12 cellular contexts compared by ENCODE assay signal in the genomic region with DNA sequence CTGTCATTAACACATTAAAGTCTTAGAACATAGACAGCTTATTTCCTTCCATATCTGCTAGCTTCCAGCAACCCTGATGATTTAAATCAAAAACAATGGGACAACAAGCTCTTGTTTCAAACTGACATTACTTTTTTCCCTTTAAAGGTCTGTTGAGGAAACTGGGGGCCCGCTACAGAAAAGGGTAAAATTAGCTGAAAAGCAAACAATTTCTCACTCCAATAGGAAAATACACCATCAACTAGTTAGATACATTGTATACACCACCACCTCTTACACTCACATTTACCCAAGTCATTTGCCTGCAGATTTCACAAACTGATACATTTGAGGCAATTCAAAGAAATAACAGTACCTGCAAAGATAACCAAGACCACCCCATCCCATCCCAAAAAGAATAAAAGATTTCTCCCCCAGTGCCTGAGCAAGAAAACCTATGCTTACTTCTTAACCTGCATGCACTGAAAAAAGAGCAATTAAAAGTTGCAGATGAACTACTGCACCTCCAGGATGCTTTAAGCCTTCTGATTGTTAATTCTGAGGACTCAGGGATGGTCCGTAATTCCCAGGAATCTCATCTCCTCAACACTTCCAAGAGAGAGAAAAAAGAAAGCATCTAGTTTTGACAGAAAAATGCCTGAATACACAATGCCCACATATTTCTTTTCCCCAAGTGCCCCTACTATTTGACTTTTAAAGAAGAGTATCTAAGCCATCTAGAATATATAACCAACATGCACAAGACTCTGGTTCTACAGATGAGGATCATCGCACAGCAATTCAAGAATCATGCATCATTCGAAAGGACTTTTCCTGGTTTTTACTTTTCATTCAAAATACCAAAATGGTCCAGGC. TPM values are rescaled to one million over a fixed set of nuclear protein-coding genes. Genes with fewer than 3 reads are reported as not detected.
DNase-seq lines count a peak whose midpoint lies in the region; ATAC-seq and TF ChIP-seq lines count a peak whose summit lies in the region.
"Had no signal": no experiment of that assay in that cellular context is flagged by ENCODE, and none has a peak within 500 bp of the region (broad histone marks: within the 10 kb centered on the region; RNA-seq: fewer than 3 reads in every experiment).

No MANE protein-coding gene starts in this region.

- no peak overlapping the region for H3K4me3 Mint-ChIP-seq in activated naive CD8-positive, alpha-beta T cell
- no peak overlapping the region for H3K4me3 Mint-ChIP-seq in activated naive CD8-positive, alpha-beta T cell treated with anti-CD3 and anti-CD28 coated beads, Interleukin-2, amount 50 U/mL, for 24 hours
- no peak overlapping the region for H3K4me3 Mint-ChIP-seq in HFFc6
- H3K4me3 Mint-ChIP-seq: neural crest cell; stimulated activated effector memory CD8-positive, alpha-beta T cell treated with anti-CD3 and anti-CD28 coated beads, Interleukin-12 subunit alpha, Interleukin-12 subunit beta, amount 100 ng/mL, for 72 hours had no signal

- H3K4me1 Mint-ChIP-seq in activated naive CD8-positive, alpha-beta T cell (ENCODE audit: low read depth): peaks cover 16% of the 10 kb centered on the region
- peaks cover 3% of the 10 kb centered on the region for H3K4me1 Mint-ChIP-seq in activated naive CD8-positive, alpha-beta T cell treated with anti-CD3 and anti-CD28 coated beads, Interleukin-2, amount 50 U/mL, for 24 hours
- no peaks in the 10 kb centered on the region for H3K4me1 Mint-ChIP-seq in HFFc6 (ENCODE audit: low read depth)
- H3K4me1 Mint-ChIP-seq: neural crest cell had no signal

- no peak for TF ChIP-seq POLR2A in transverse colon (IDR thresholded peaks at IDR 0.05)

- intact Hi-C loops in transverse colon (cut with DNase I; ENCODE audit: low total_unique reads): no loop called here

- peaks cover 7% of the 10 kb centered on the region for H3K36me3 Mint-ChIP-seq in activated naive CD8-positive, alpha-beta T cell
- peaks cover 29% of the 10 kb centered on the region for H3K36me3 Mint-ChIP-seq in activated naive CD8-positive, alpha-beta T cell treated with anti-CD3 and anti-CD28 coated beads, Interleukin-2, amount 50 U/mL, for 24 hours (ENCODE audit: low read depth)
- H3K36me3 Mint-ChIP-seq in HFFc6 (ENCODE audit: low read depth): peaks cover 12% of the 10 kb centered on the region; the same call in 1 of the 2 replicates

- H3K27ac Mint-ChIP-seq in activated naive CD8-positive, alpha-beta T cell: peak overlapping the region; percentile 78
- H3K27ac Mint-ChIP-seq in activated naive CD8-positive, alpha-beta T cell treated with anti-CD3 and anti-CD28 coated beads, Interleukin-2, amount 50 U/mL, for 24 hours: no peak overlapping the region
- no peak overlapping the region for H3K27ac Mint-ChIP-seq in HFFc6
- H3K27ac Mint-ChIP-seq: stimulated activated effector memory CD8-positive, alpha-beta T cell treated with anti-CD3 and anti-CD28 coated beads, Interleukin-12 subunit alpha, Interleukin-12 subunit beta, amount 100 ng/mL, for 72 hours had no signal

- ATAC-seq in activated naive CD8-positive, alpha-beta T cell treated with anti-CD3 and anti-CD28 coated beads, Interleukin-2, amount 50 U/mL, for 24 hours: no peak
- ATAC-seq in GM19455 (IDR thresholded peaks at IDR 0.05; ENCODE audit: unreplicated experiment): no peak

- H3K9me3 Mint-ChIP-seq in activated naive CD8-positive, alpha-beta T cell (ENCODE audit: low read depth): no peaks in the 10 kb centered on the region
- no peaks in the 10 kb centered on the region for H3K9me3 Mint-ChIP-seq in activated naive CD8-positive, alpha-beta T cell treated with anti-CD3 and anti-CD28 coated beads, Interleukin-2, amount 50 U/mL, for 24 hours
- no peaks in the 10 kb centered on the region for H3K9me3 Mint-ChIP-seq in HFFc6
- H3K9me3 Mint-ChIP-seq: neural crest cell; stimulated activated effector memory CD8-positive, alpha-beta T cell treated with anti-CD3 and anti-CD28 coated beads, Interleukin-12 subunit alpha, Interleukin-12 subunit beta, amount 100 ng/mL, for 72 hours had no signal

- H3K9me3 ChIP-seq in mesodermal cell (ENCODE audit: control insufficient read depth, low read length): no peaks in the 10 kb centered on the region
- H3K9me3 ChIP-seq in transverse colon: no peaks in the 10 kb centered on the region

- H3K36me3 ChIP-seq in mesodermal cell (ENCODE audit: control insufficient read depth, insufficient read depth, low read length) (peaks cover 63% of the 10 kb centered on the region), transverse colon (no peaks in the 10 kb centered on the region)

- in situ Hi-C loops in transverse colon (cut with MboI; ENCODE audit: low pct_ligation_motif_present in 1 of 4, low pct_unique_long_range_greater_than_20kb in 1 of 4, low sequenced_read_pairs in 3 of 4): no loop called here

- H3K4me3 ChIP-seq in mesodermal cell (ENCODE audit: extremely low read depth, insufficient read depth, low read length, poor library complexity, severe bottlenecking) (peak overlapping the region; percentile 62), transverse colon (no peak overlapping the region)

- TF ChIP-seq CTCF in transverse colon (IDR thresholded peaks at IDR 0.05): no peak
- no peak for TF ChIP-seq CTCF in HFFc6 (IDR thresholded peaks at IDR 0.05)

- no peak for DNase-seq in activated naive CD8-positive, alpha-beta T cell treated with anti-CD3 and anti-CD28 coated beads, Interleukin-2, amount 50 U/mL, for 24 hours
- DNase-seq in cerebellar cortex (ENCODE audit: low spot score) (peak; percentile 57), transverse colon (no peak), HFFc6 (no peak)
- DNase-seq in activated CD4-positive, CD25-positive, alpha-beta regulatory T cell treated with anti-CD3 and anti-CD28 coated beads, Interleukin-2, amount 50 U/mL, for 72 hours: no peak
- DNase-seq: activated CD4-positive, alpha-beta T cell treated with anti-CD3 and anti-CD28 coated beads, Interleukin-2, amount 50 U/mL, for 48 hours; NCI-H524 treated with DMSO at 0.1 percent for 48 hours had no signal

- no peak for TF ChIP-seq EP300 in transverse colon (IDR thresholded peaks at IDR 0.05; ENCODE audit: low read depth)

- WGBS in mesodermal cell (ENCODE audit: insufficient coverage in 2 of 2), 2 experiments: 74 to 100% methylated on average over 2 of the region's 4 CpGs
- WGBS in transverse colon (ENCODE audit: low coverage in 1 of 2), 2 donors: 64 to 74% methylated on average over 4 of the region's 4 CpGs

- H3K27ac ChIP-seq in mesodermal cell (ENCODE audit: low read depth, low read length, severe bottlenecking) (peak overlapping the region; percentile 100), transverse colon (peak overlapping the region; percentile 99 to 100 (median 100))

- H3K4me1 ChIP-seq in mesodermal cell (ENCODE audit: control insufficient read depth, insufficient read depth, low read length, poor library complexity, severe bottlenecking) (peaks cover 81% of the 10 kb centered on the region), transverse colon (peaks cover 76 to 89% (median 80%) of the 10 kb centered on the region in 4 donors)

- no peaks in the 10 kb centered on the region for H3K27me3 ChIP-seq in transverse colon

- no peaks in the 10 kb centered on the region for H3K27me3 Mint-ChIP-seq in activated naive CD8-positive, alpha-beta T cell
- no peaks in the 10 kb centered on the region for H3K27me3 Mint-ChIP-seq in activated naive CD8-positive, alpha-beta T cell treated with anti-CD3 and anti-CD28 coated beads, Interleukin-2, amount 50 U/mL, for 24 hours
- H3K27me3 Mint-ChIP-seq in HFFc6 (ENCODE audit: insufficient read depth): no peaks in the 10 kb centered on the region

RNA-seq across cellular contexts. Expression of a gene that starts 5.6 kb away (rescaled TPM):
- polyA plus RNA-seq in mesodermal cell (2013, experiment 1 of 2): 58.2 TPM
- polyA plus RNA-seq in mesodermal cell (2013, experiment 2 of 2): 55.0 TPM
- 10 to 100 TPM; 41.6 to 79.4 (median 60.7) TPM for total RNA-seq in transverse colon
- total RNA-seq in HFFc6 (2021; fragmentation: NEBNext Ultra II Directional; extraction: Animal tissue kit (Norgen Biotek cat#: 25700)): 10 to 100 TPM; 27.8 to 38.3 (median 34.8) TPM
